20 cellular contexts compared by ENCODE assay signal in the genomic region with DNA sequence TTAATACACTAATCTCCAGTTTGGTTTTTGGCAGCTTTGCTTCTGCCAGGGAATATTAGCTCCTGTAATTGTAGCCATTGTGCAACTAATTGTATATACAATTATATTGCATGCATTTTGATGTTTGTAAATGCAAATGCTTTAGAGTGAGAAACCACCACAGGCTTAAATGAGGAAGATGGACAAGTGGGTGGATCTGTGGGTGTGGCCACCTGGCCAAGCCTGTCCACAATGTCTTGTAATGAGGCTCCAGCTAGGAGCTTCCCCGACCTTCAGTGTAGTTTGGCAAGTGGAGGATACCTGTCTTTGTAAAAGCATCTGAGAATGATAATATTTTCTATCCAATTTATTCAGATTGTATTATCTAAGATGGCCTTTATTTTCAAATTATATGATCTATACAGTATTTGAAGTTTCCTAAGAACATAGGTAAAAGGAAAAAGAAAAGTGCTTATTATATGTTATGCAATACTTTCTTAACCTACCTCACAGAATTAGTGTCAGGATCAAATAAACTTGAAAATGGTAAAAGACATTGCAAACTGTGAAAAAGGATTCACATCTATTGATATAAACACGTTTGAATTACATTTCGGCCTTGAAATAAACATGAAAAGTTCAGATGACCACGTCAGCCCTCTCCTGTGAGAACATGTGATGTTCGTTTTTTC. TPM values are rescaled to one million over a fixed set of nuclear protein-coding genes. Genes with fewer than 3 reads are reported as not detected.
A peak's percentile ranks its signal among the peaks of the same experiment; 100 is the strongest.
DNase-seq lines count a peak whose midpoint lies in the region; ATAC-seq and TF ChIP-seq lines count a peak whose summit lies in the region.
"Had no signal": no experiment of that assay in that cellular context is flagged by ENCODE, and none has a peak within 500 bp of the region (broad histone marks: within the 10 kb centered on the region; RNA-seq: fewer than 3 reads in every experiment).

No MANE protein-coding gene starts in this region.

- ATAC-seq in HG02798 (IDR thresholded peaks at IDR 0.05; ENCODE audit: poor library complexity, unreplicated experiment) (peak; percentile 46), left colon (peak; percentile 58), T-helper 17 cell (no peak), HG03520 (IDR thresholded peaks at IDR 0.05; ENCODE audit: unreplicated experiment) (no peak)
- ATAC-seq: activated CD4-positive, CD25-positive, alpha-beta regulatory T cell treated with anti-CD3 and anti-CD28 coated beads, Interleukin-2, amount 50 U/mL, for 24 hours; lower lobe of right lung had no signal

- H3K27me3 Mint-ChIP-seq in endothelial cell (ENCODE audit: unreplicated experiment) (no peaks in the 10 kb centered on the region), T-helper 17 cell (no peaks in the 10 kb centered on the region)
- H3K27me3 Mint-ChIP-seq: activated T-cell treated with anti-CD3 and anti-CD28 coated beads, Interleukin-2, amount 50 U/mL, for 24 hours had no signal

- H3K27ac Mint-ChIP-seq in endothelial cell (ENCODE audit: unreplicated experiment) (no peak overlapping the region), T-helper 17 cell (no peak overlapping the region)
- H3K27ac Mint-ChIP-seq: activated T-cell treated with anti-CD3 and anti-CD28 coated beads, Interleukin-2, amount 50 U/mL, for 24 hours had no signal

- no peaks in the 10 kb centered on the region for H3K36me3 Mint-ChIP-seq in endothelial cell (ENCODE audit: low read depth, unreplicated experiment)
- H3K36me3 Mint-ChIP-seq in T-helper 17 cell (ENCODE audit: low read depth), result no peaks in the 10 kb centered on the region

- H3K4me1 Mint-ChIP-seq in endothelial cell (ENCODE audit: unreplicated experiment), result peaks cover 6% of the 10 kb centered on the region
- H3K4me1 Mint-ChIP-seq in T-helper 17 cell, result no peaks in the 10 kb centered on the region

- DNase-seq in NCI-H748 (lab: John Stamatoyannopoulos, UW; ENCODE audit: unreplicated experiment) (peak; percentile 54), NCI-H748 treated with DMSO at 0.1 percent for 48 hours (lab: John Stamatoyannopoulos, UW) (no peak), NCI-H1105 treated with DMSO at 0.1 percent for 48 hours (lab: John Stamatoyannopoulos, UW) (peak; percentile 58), left colon (peak in 1 of 2 donors; percentile 28), endothelial cell (ENCODE audit: low spot score) (no peak), T-helper 17 cell (no peak)
- DNase-seq: activated naive CD4-positive, alpha-beta T cell treated with Interleukin-2 at 50 U/mL for 16 hours; activated T-cell treated with anti-CD3 and anti-CD28 coated beads, Interleukin-2, amount 50 U/mL, for 24 hours; AML-193; amniotic stem cell; colonic mucosa; GDM1; kidney; lower lobe of right lung; NCI-H2171; PC-9 had no signal

- H3K4me3 Mint-ChIP-seq in endothelial cell (ENCODE audit: unreplicated experiment), result no peak overlapping the region
- H3K4me3 Mint-ChIP-seq in T-helper 17 cell, result no peak overlapping the region
- H3K4me3 Mint-ChIP-seq: activated T-cell treated with anti-CD3 and anti-CD28 coated beads, Interleukin-2, amount 50 U/mL, for 24 hours had no signal

- no peaks in the 10 kb centered on the region for H3K9me3 Mint-ChIP-seq in endothelial cell (ENCODE audit: unreplicated experiment)

- no peak for TF ChIP-seq CTCF in endothelial cell (IDR thresholded peaks at IDR 0.05; ENCODE audit: unreplicated experiment)

- H3K9me3 ChIP-seq in T-helper 17 cell (ENCODE audit: control insufficient read depth, low read length, poor library complexity, severe bottlenecking), result no peaks in the 10 kb centered on the region
- H3K9me3 ChIP-seq: colonic mucosa, lower lobe of right lung, prostate gland had no signal

- intact Hi-C loops in left colon (cut with DNase I, micrococcal nuclease), result no loop called here

RNA-seq across cellular contexts. Expression of a gene that starts 49.3 kb away (rescaled TPM):
- total RNA-seq in left colon (10 to 100 TPM; 69.0 to 85.4 TPM), endothelial cell (ENCODE audit: unreplicated experiment) (104 TPM), T-helper 17 cell (100 to 1,000 TPM; 149 to 158 TPM)

Comparison
In these comparisons a context has a peak if more than half of its experiments do, and no peak if none do; other contexts are left out.
1. DNase-seq: peak in NCI-H748 (single experiment) and NCI-H1105 treated with DMSO at 0.1 percent for 48 hours (single experiment); none in NCI-H748 treated with DMSO at 0.1 percent for 48 hours (single experiment), endothelial cell (single experiment) and T-helper 17 cell (0 of 3).
2. ATAC-seq: peak in HG02798 (single experiment) and left colon (single experiment); none in T-helper 17 cell (single experiment) and HG03520 (single experiment).